ENCODE assay signal across 9 cellular contexts in the genomic region with DNA sequence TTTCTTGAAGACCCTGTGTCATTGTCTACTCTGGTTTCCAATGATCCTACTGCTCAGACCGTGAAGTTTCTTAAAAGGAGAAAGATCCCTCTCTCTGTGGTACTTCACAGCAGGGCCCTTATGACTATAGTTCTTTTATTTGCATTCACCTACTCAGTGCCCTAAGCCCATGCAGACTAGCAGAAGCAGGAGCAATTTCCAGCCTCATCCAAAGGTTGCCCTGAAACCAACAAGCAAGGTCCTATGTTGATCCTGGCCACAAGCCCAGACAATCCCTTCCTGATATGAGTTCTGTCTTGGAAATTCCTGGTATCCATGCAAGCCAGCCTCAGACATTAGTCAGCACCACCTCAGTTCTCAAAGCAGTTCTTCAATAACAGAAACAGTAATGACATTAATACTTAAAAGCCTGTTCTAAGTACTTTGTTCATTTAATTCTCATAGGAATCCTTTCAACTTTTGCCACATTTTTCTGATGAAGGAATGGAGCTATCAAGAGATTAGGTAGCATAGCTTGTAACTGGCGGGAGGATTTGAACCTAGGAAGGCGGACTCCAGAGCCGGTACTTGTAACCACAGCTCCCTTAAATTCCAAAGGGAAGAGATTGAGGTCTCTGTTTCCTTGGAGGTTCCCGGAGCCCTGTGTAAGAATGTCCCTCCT. TPM values are rescaled to one million over a fixed set of nuclear protein-coding genes. Genes with fewer than 3 reads are reported as not detected.
A peak's percentile ranks its signal among the peaks of the same experiment; 100 is the strongest.
DNase-seq lines count a peak whose midpoint lies in the region; ATAC-seq and TF ChIP-seq lines count a peak whose summit lies in the region.
"Had no signal": no experiment of that assay in that cellular context is flagged by ENCODE, and none has a peak within 500 bp of the region (broad histone marks: within the 10 kb centered on the region; RNA-seq: fewer than 3 reads in every experiment).

No MANE protein-coding gene starts in this region.

- H3F3A ChIP-seq in GM23338 (replicated peaks; ENCODE audit: low read depth) = no peaks in the 10 kb centered on the region

- H3K79me2 ChIP-seq in GM23338 (replicated peaks; ENCODE audit: insufficient read depth) = no peaks in the 10 kb centered on the region

- H4K20me1 ChIP-seq in GM23338 (replicated peaks; ENCODE audit: insufficient read depth) = no peaks in the 10 kb centered on the region

- ATAC-seq in GM23338 = peak; percentile 35; the same call in 2 of the 3 replicates
- ATAC-seq in Right ventricle myocardium superior (ENCODE audit: poor library complexity) = peak; percentile 53
- ATAC-seq in GM19328 (IDR thresholded peaks at IDR 0.05; ENCODE audit: unreplicated experiment) = no peak

- H3K9me3 Mint-ChIP-seq in GM23338 = peaks cover 4% of the 10 kb centered on the region; the same call in 1 of the 3 replicates
- peaks cover 9% of the 10 kb centered on the region for H3K9me3 Mint-ChIP-seq in T-helper 2 cell treated with Interferon-gamma antibody and Interleukin-4, amounts not matched to agents 5 μg/mL and 100 μg/mL, for 36 hours

- H3K9ac ChIP-seq in skeletal muscle tissue (ENCODE audit: low read depth in 1 of 3, low read length in 3 of 3) = no peak overlapping the region

- intact Hi-C loops in Right ventricle myocardium superior (cut with DNase I) = no loop called here

- no peaks in the 10 kb centered on the region for H3K9me3 ChIP-seq in skeletal muscle tissue (ENCODE audit: control insufficient read depth in 3 of 3, low read length in 3 of 3)

- H3K4me3 ChIP-seq in GM23338 (no peak overlapping the region), skeletal muscle tissue (ENCODE audit: low read length in 3 of 3) (no peak overlapping the region)

- no peak overlapping the region for H3K4me2 ChIP-seq in GM23338

- no peak overlapping the region for H3K4me3 Mint-ChIP-seq in GM23338
- H3K4me3 Mint-ChIP-seq in T-helper 2 cell treated with Interferon-gamma antibody and Interleukin-4, amounts not matched to agents 5 μg/mL and 100 μg/mL, for 36 hours = no peak overlapping the region
- H3K4me3 Mint-ChIP-seq: brain had no signal

- H3K36me3 ChIP-seq in GM23338 (ENCODE audit: insufficient read depth) = no peaks in the 10 kb centered on the region
- no peaks in the 10 kb centered on the region for H3K36me3 ChIP-seq in skeletal muscle tissue (ENCODE audit: control insufficient read depth in 3 of 3, insufficient read depth in 3 of 3, low read length in 3 of 3)

- H3K4me1 ChIP-seq in GM23338 (ENCODE audit: insufficient read depth) (no peaks in the 10 kb centered on the region), skeletal muscle tissue (ENCODE audit: control insufficient read depth in 3 of 3, insufficient read depth in 3 of 3, low read length in 3 of 3) (no peaks in the 10 kb centered on the region)

- DNase-seq in GM23338 (ENCODE audit: low spot score) = no peak
- DNase-seq in T-helper 2 cell treated with Interferon-gamma antibody and Interleukin-4, amounts not matched to agents 5 μg/mL and 100 μg/mL, for 36 hours (ENCODE audit: low spot score) = no peak
- DNase-seq in Right ventricle myocardium superior = no peak
- DNase-seq in NCI-H1105 (lab: John Stamatoyannopoulos, UW) = no peak
- DNase-seq in NCI-H1694 (lab: John Stamatoyannopoulos, UW) = no peak
- DNase-seq in NCI-H446 (lab: John Stamatoyannopoulos, UW) = no peak

- peaks cover 2% of the 10 kb centered on the region for H3K27me3 Mint-ChIP-seq in GM23338 (ENCODE audit: insufficient read depth, low read depth, poor library complexity)
- H3K27me3 Mint-ChIP-seq in T-helper 2 cell treated with Interferon-gamma antibody and Interleukin-4, amounts not matched to agents 5 μg/mL and 100 μg/mL, for 36 hours (ENCODE audit: low read depth) = peaks cover 2% of the 10 kb centered on the region

- H3K9me2 ChIP-seq in GM23338 (ENCODE audit: insufficient read depth) = no peaks in the 10 kb centered on the region

- H3K27ac ChIP-seq in GM23338 (ENCODE audit: low read depth) (no peak overlapping the region), skeletal muscle tissue (ENCODE audit: low read depth, low read length) (peak overlapping the region; percentile 13)

- no peak for TF ChIP-seq CTCF in GM23338 (conservative IDR thresholded peaks at IDR 0.05; ENCODE audit: low read depth in 2 of 2)

- H3K36me3 Mint-ChIP-seq in GM23338 (ENCODE audit: low read depth) = no peaks in the 10 kb centered on the region
- H3K36me3 Mint-ChIP-seq in T-helper 2 cell treated with Interferon-gamma antibody and Interleukin-4, amounts not matched to agents 5 μg/mL and 100 μg/mL, for 36 hours (ENCODE audit: low read depth) = peaks cover 3% of the 10 kb centered on the region
- H3K36me3 Mint-ChIP-seq: brain had no signal

- peaks cover 4% of the 10 kb centered on the region; the same call in 1 of the 3 replicates for H3K4me1 Mint-ChIP-seq in GM23338
- peaks cover 32% of the 10 kb centered on the region for H3K4me1 Mint-ChIP-seq in T-helper 2 cell treated with Interferon-gamma antibody and Interleukin-4, amounts not matched to agents 5 μg/mL and 100 μg/mL, for 36 hours (ENCODE audit: low read depth)
- H3K4me1 Mint-ChIP-seq: brain had no signal

- no peak overlapping the region for H3K27ac Mint-ChIP-seq in GM23338
- H3K27ac Mint-ChIP-seq in T-helper 2 cell treated with Interferon-gamma antibody and Interleukin-4, amounts not matched to agents 5 μg/mL and 100 μg/mL, for 36 hours = peak overlapping the region; percentile 53

- no peak overlapping the region for H2AFZ ChIP-seq in GM23338

- H3K27me3 ChIP-seq in GM23338 (ENCODE audit: insufficient read depth) (no peaks in the 10 kb centered on the region), skeletal muscle tissue (ENCODE audit: control insufficient read depth in 3 of 3, insufficient read depth in 3 of 3, low read length in 3 of 3) (no peaks in the 10 kb centered on the region)

TF ChIP-seq in GM23338, 12 proteins besides CTCF, POLR2A, EP300 and RAD21:
- no peak for TF ChIP-seq NANOG (IDR thresholded peaks at IDR 0.05; ENCODE audit: borderline replicate concordance)

RNA-seq across cellular contexts. Expression of a gene that starts 58.1 kb away (rescaled TPM):
- 2.3 TPM in 2 replicates for total RNA-seq in GM23338 (2014; rRNA removed; shearing (Covaris generic))
- 0.96 and 1.6 TPM in 2 replicates for polyA plus RNA-seq in GM23338 (2016; fragmentation: Nextera tagmentation; extraction: Ambion mirVana)
- 6.3 TPM for total RNA-seq in Right ventricle myocardium superior
- total RNA-seq in skeletal muscle tissue = 0.52 TPM
